Comparison of ENCODE assay signal across 11 cellular contexts in the genomic region with DNA sequence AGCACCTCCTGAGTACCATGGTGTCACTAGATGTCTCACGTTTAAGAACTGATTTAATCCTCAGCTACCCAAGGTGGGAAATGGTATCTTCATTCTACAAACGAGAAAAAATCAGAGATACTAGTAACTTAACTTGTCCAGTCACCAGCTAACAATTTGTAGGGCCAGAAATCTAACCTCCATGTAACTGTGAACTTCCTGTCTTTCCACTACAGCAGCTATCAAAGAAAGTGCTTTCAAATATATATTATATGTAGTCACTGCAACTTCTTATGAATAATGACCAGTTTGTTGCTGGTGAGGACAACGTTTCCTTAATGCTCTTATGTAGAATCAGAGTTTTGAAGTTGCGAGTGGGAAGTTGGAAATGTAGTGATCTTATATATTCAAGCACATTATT. TPM values are rescaled to one million over a fixed set of nuclear protein-coding genes. Genes with fewer than 3 reads are reported as not detected.
A peak's percentile ranks its signal among the peaks of the same experiment; 100 is the strongest.
DNase-seq lines count a peak whose midpoint lies in the region; ATAC-seq and TF ChIP-seq lines count a peak whose summit lies in the region.
"Had no signal": no experiment of that assay in that cellular context is flagged by ENCODE, and none has a peak within 500 bp of the region (broad histone marks: within the 10 kb centered on the region; RNA-seq: fewer than 3 reads in every experiment).

No MANE protein-coding gene starts in this region.

- peaks cover 31 to 63% (median 45%) of the 10 kb centered on the region in 4 donors for H3K4me1 Mint-ChIP-seq in CD4-positive, alpha-beta memory T cell
- H3K4me1 Mint-ChIP-seq in WTC11 = peaks cover 54% of the 10 kb centered on the region

- no peak overlapping the region for H3K4me3 ChIP-seq in CD4-positive, alpha-beta memory T cell (ENCODE audit: low read length in 2 of 2)

- H3K4me3 Mint-ChIP-seq in CD4-positive, alpha-beta memory T cell = peak overlapping the region in 5 of 8 donors; percentile 17 to 97 (median 90)
- peak overlapping the region; percentile 90 for H3K4me3 Mint-ChIP-seq in WTC11

- no peaks in the 10 kb centered on the region for H3K27me3 ChIP-seq in CD4-positive, alpha-beta memory T cell (ENCODE audit: insufficient read depth, low read length)

- peaks cover under 1 to 5% of the 10 kb centered on the region in 2 donors for H3K27me3 Mint-ChIP-seq in CD4-positive, alpha-beta memory T cell
- H3K27me3 Mint-ChIP-seq in WTC11 (ENCODE audit: low read depth) = peaks cover 4% of the 10 kb centered on the region; the same call in 1 of the 2 replicates
- H3K27me3 Mint-ChIP-seq: activated CD4-positive, alpha-beta T cell treated with anti-CD3 and anti-CD28 coated beads, Interleukin-2, amount 10 ng/mL, durations not matched to agents 24 days and 14 days; effector memory CD8-positive, alpha-beta T cell had no signal

- ATAC-seq in WTC11 = no peak
- ATAC-seq: effector memory CD8-positive, alpha-beta T cell had no signal

- no peak for TF ChIP-seq CTCF in WTC11 (IDR thresholded peaks at IDR 0.05)

- no peak for DNase-seq in CD4-positive, alpha-beta memory T cell
- DNase-seq in HCEC 1CT (peak; percentile 20), WTC11 (ENCODE audit: low spot score) (no peak), kidney tubule cell (ENCODE audit: low spot score) (peak; percentile 34), hippocampal formation (lab: John Stamatoyannopoulos, UW) (no peak), KG1 (lab: John Stamatoyannopoulos, UW) (no peak), NCI-H1417 (lab: John Stamatoyannopoulos, UW) (no peak)
- no peak for DNase-seq in effector CD8-positive, alpha-beta T cell (lab: John Stamatoyannopoulos, UW)
- DNase-seq: effector memory CD8-positive, alpha-beta T cell; NCI-H524 treated with DMSO at 0.1 percent for 48 hours had no signal

- CTCF ChIA-PET in CD4-positive, alpha-beta memory T cell (lab: Charles Lee; ENCODE audit: partially characterized antibody) = no interaction called here
- CTCF ChIA-PET in WTC11 (lab: Charles Lee) = no interaction called here

- H3K9me3 ChIP-seq in CD4-positive, alpha-beta memory T cell (ENCODE audit: control insufficient read depth in 1 of 2, low read length in 2 of 2) = no peaks in the 10 kb centered on the region

- intact Hi-C loops in CD4-positive, alpha-beta memory T cell (cut with micrococcal nuclease) = no loop called here

- H3K36me3 ChIP-seq in CD4-positive, alpha-beta memory T cell (ENCODE audit: insufficient read depth, low read length) = no peaks in the 10 kb centered on the region

- H3K4me1 ChIP-seq in CD4-positive, alpha-beta memory T cell (ENCODE audit: insufficient read depth, low read length) = peaks cover 44% of the 10 kb centered on the region

- POLR2A ChIA-PET in CD4-positive, alpha-beta memory T cell (lab: Charles Lee; ENCODE audit: partially characterized antibody) = interaction anchor here (1.2 to 1.5 kb wide), 2 partner anchors 151 to 347 kb away, joined by 4 to 7 read pairs; partner anchors contain the start of gene EIF5B
- POLR2A ChIA-PET in WTC11 (lab: Charles Lee) = no interaction called here

- H3K36me3 Mint-ChIP-seq in CD4-positive, alpha-beta memory T cell = peaks cover 0 to 9% of the 10 kb centered on the region in 2 donors
- H3K36me3 Mint-ChIP-seq in WTC11 = 0 out of 2 replicates have a peak, but pooled peaks cover 4% of the 10 kb centered on the region

- peak overlapping the region in 3 of 7 donors; percentile 27 to 95 (median 39) for H3K27ac Mint-ChIP-seq in CD4-positive, alpha-beta memory T cell
- no peak overlapping the region for H3K27ac Mint-ChIP-seq in WTC11

- H3K9me3 Mint-ChIP-seq in CD4-positive, alpha-beta memory T cell = peaks cover 0 to 2% (median 0%) of the 10 kb centered on the region in 8 donors
- H3K9me3 Mint-ChIP-seq in WTC11 = no peaks in the 10 kb centered on the region
- H3K9me3 Mint-ChIP-seq: activated CD4-positive, alpha-beta T cell treated with anti-CD3 and anti-CD28 coated beads, Interleukin-2, amount 10 ng/mL, durations not matched to agents 24 days and 14 days; effector memory CD8-positive, alpha-beta T cell had no signal

- no peak overlapping the region for H3K27ac ChIP-seq in CD4-positive, alpha-beta memory T cell (ENCODE audit: low read depth, low read length)

TF ChIP-seq in WTC11, 78 proteins besides CTCF, POLR2A, EP300 and RAD21:
- TF ChIP-seq, protein P1, sequence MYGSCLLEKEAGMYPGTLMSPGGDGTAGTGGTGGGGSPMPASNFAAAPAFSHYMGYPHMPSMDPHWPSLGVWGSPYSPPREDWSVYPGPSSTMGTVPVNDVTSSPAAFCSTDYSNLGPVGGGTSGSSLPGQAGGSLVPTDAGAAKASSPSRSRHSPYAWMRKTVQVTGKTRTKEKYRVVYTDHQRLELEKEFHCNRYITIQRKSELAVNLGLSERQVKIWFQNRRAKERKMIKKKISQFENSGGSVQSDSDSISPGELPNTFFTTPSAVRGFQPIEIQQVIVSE (CRISPR knock-in tag; IDR thresholded peaks at IDR 0.05; ENCODE audit: borderline replicate concordance) = no peak
- no peak for TF ChIP-seq CREB1 (CRISPR knock-in tag; IDR thresholded peaks at IDR 0.05)
- no peak for TF ChIP-seq ATF3 (CRISPR knock-in tag; conservative IDR thresholded peaks at IDR 0.05)
- TF ChIP-seq NR3C1 (CRISPR knock-in tag; conservative IDR thresholded peaks at IDR 0.05; ENCODE audit: low read depth) = no peak
- no peak for TF ChIP-seq PRRX2 (CRISPR knock-in tag; IDR thresholded peaks at IDR 0.05)
- TF ChIP-seq ATF1 (CRISPR knock-in tag; IDR thresholded peaks at IDR 0.05) = no peak
- TF ChIP-seq ZNF219 (CRISPR knock-in tag; IDR thresholded peaks at IDR 0.05; ENCODE audit: borderline replicate concordance) = no peak
- TF ChIP-seq NR2C2 (CRISPR knock-in tag; IDR thresholded peaks at IDR 0.05) = no peak
- TF ChIP-seq, protein P2, sequence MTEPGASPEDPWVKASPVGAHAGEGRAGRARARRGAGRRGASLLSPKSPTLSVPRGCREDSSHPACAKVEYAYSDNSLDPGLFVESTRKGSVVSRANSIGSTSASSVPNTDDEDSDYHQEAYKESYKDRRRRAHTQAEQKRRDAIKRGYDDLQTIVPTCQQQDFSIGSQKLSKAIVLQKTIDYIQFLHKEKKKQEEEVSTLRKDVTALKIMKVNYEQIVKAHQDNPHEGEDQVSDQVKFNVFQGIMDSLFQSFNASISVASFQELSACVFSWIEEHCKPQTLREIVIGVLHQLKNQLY (CRISPR knock-in tag; IDR thresholded peaks at IDR 0.05) = no peak
- no peak for TF ChIP-seq ZNF317 (CRISPR knock-in tag; IDR thresholded peaks at IDR 0.05; ENCODE audit: borderline replicate concordance, low read depth)
- TF ChIP-seq, protein P3, sequence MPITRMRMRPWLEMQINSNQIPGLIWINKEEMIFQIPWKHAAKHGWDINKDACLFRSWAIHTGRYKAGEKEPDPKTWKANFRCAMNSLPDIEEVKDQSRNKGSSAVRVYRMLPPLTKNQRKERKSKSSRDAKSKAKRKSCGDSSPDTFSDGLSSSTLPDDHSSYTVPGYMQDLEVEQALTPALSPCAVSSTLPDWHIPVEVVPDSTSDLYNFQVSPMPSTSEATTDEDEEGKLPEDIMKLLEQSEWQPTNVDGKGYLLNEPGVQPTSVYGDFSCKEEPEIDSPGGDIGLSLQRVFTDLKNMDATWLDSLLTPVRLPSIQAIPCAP (CRISPR knock-in tag; IDR thresholded peaks at IDR 0.05) = no peak
- no peak for TF ChIP-seq HMGA2 (CRISPR knock-in tag; IDR thresholded peaks at IDR 0.05)
- TF ChIP-seq ZNF138 (CRISPR knock-in tag; conservative IDR thresholded peaks at IDR 0.05) = no peak
- TF ChIP-seq TCF7 (CRISPR knock-in tag; IDR thresholded peaks at IDR 0.05; ENCODE audit: low read depth) = no peak
- TF ChIP-seq AFF4 (CRISPR knock-in tag; IDR thresholded peaks at IDR 0.05; ENCODE audit: borderline replicate concordance) = no peak

RNA-seq across cellular contexts. Expression of gene REV1, which starts 1.9 kb away (rescaled TPM):
- total RNA-seq in CD4-positive, alpha-beta memory T cell = 10 to 100 TPM; 60.1 to 62.0 TPM
- 10 to 100 TPM; 17.0 to 22.3 TPM for polyA plus RNA-seq in CD4-positive, alpha-beta memory T cell
- 27.5 to 38.7 TPM (median 31.1 TPM) in 3 replicates for total RNA-seq in WTC11 (2021)

Comparison
In these comparisons a context has a peak if more than half of its experiments do, and no peak if none do; other contexts are left out.
1. DNase-seq: peak in HCEC 1CT (single experiment) and kidney tubule cell (single experiment); none in CD4-positive, alpha-beta memory T cell (0 of 5), WTC11 (single experiment), hippocampal formation (0 of 2), KG1 (single experiment), effector CD8-positive, alpha-beta T cell (single experiment) and NCI-H1417 (0 of 3).